In genomic region chr7:54792383-54792782, GRCh38 we compare ENCODE assay signal across 36 cellular contexts.
"Had no signal": no experiment of that assay in that cellular context is flagged by ENCODE, and none has a peak within 500 bp of the region (broad histone marks: within the 10 kb centered on the region; RNA-seq: fewer than 3 reads in every experiment).

No MANE protein-coding gene starts in this region.

- H3K27ac Mint-ChIP-seq: activated naive CD4-positive, alpha-beta T cell treated with anti-CD3 and anti-CD28 coated beads for 36 hours; activated naive CD4-positive, alpha-beta T cell treated with anti-CD3 and anti-CD28 coated beads, Interleukin-2, amount 10 ng/mL, durations not matched to agents 7 days and 5 days; activated naive CD4-positive, alpha-beta T cell treated with anti-CD3 and anti-CD28 coated beads, Interleukin-2, amount 50 U/mL, for 24 hours; activated naive CD4-positive, alpha-beta T cell treated with anti-CD3 and anti-CD28 coated beads, Interleukin-2, amount 50 U/mL, for 72 hours; activated naive CD8-positive, alpha-beta T cell; activated naive CD8-positive, alpha-beta T cell treated with anti-CD3 and anti-CD28 coated beads for 36 hours; activated naive CD8-positive, alpha-beta T cell treated with anti-CD3 and anti-CD28 coated beads, Interleukin-2, amount 10 ng/mL, durations not matched to agents 7 days and 5 days; activated naive CD8-positive, alpha-beta T cell treated with anti-CD3 and anti-CD28 coated beads, Interleukin-2, amount 50 U/mL, for 24 hours; activated T-cell treated with anti-CD3 and anti-CD28 coated beads, Interleukin-2, amount 50 U/mL, for 72 hours; activated T-helper 1 cell treated with anti-CD3 and anti-CD28 coated beads, Interleukin-12 subunit alpha, Interleukin-12 subunit beta, Interleukin-2, Interleukin-4 antibody, amounts not matched to agents 30 ng/mL and 10 ng/mL and 1 ng/mL, durations not matched to agents 14 hours and 24 hours and 36 hours; activated T-helper 17 cell treated with anti-CD3 and anti-CD28 coated beads, Interleukin-2, amount 50 U/mL, for 72 hours; activated T-helper 2 cell treated with anti-CD3 and anti-CD28 coated beads, Interferon-gamma antibody, Interleukin-2, Interleukin-4, amounts not matched to agents 10 μg/mL and 5 μg/mL and 100 μg/mL, durations not matched to agents 14 hours and 24 hours and 36 hours; brain had no signal

- H3K36me3 ChIP-seq: adrenal gland, ascending aorta, brain microvascular endothelial cell, breast epithelium, cardiac muscle cell had no signal

- H3K27me3 ChIP-seq: adrenal gland, ascending aorta, body of pancreas, brain microvascular endothelial cell, breast epithelium had no signal

- H3K9me3 Mint-ChIP-seq: activated naive CD4-positive, alpha-beta T cell treated with anti-CD3 and anti-CD28 coated beads for 36 hours; activated naive CD4-positive, alpha-beta T cell treated with anti-CD3 and anti-CD28 coated beads, Interleukin-2, amount 10 ng/mL, durations not matched to agents 7 days and 5 days; activated naive CD4-positive, alpha-beta T cell treated with anti-CD3 and anti-CD28 coated beads, Interleukin-2, amount 50 U/mL, for 24 hours; activated naive CD4-positive, alpha-beta T cell treated with anti-CD3 and anti-CD28 coated beads, Interleukin-2, amount 50 U/mL, for 72 hours; activated naive CD8-positive, alpha-beta T cell treated with anti-CD3 and anti-CD28 coated beads for 36 hours; activated naive CD8-positive, alpha-beta T cell treated with anti-CD3 and anti-CD28 coated beads, Interleukin-2, amount 10 ng/mL, durations not matched to agents 7 days and 5 days; activated naive CD8-positive, alpha-beta T cell treated with anti-CD3 and anti-CD28 coated beads, Interleukin-2, amount 50 U/mL, for 24 hours; activated T-cell treated with anti-CD3 and anti-CD28 coated beads, Interleukin-2, amount 50 U/mL, for 4 hours; activated T-cell treated with anti-CD3 and anti-CD28 coated beads, Interleukin-2, amount 50 U/mL, for 72 hours; activated T-helper 1 cell treated with anti-CD3 and anti-CD28 coated beads, Interleukin-12 subunit alpha, Interleukin-12 subunit beta, Interleukin-2, Interleukin-4 antibody, amounts not matched to agents 30 ng/mL and 10 ng/mL and 1 ng/mL, durations not matched to agents 14 hours and 24 hours and 36 hours; activated T-helper 17 cell treated with anti-CD3 and anti-CD28 coated beads, Interleukin-2, amount 50 U/mL, for 72 hours; activated T-helper 2 cell treated with anti-CD3 and anti-CD28 coated beads, Interferon-gamma antibody, Interleukin-2, Interleukin-4, amounts not matched to agents 10 μg/mL and 5 μg/mL and 100 μg/mL, durations not matched to agents 14 hours and 24 hours and 36 hours; central memory CD8-positive, alpha-beta T cell had no signal

- H3K4me1 Mint-ChIP-seq: activated naive CD4-positive, alpha-beta T cell treated with anti-CD3 and anti-CD28 coated beads, Interleukin-2, amount 10 ng/mL, durations not matched to agents 7 days and 5 days; activated T-helper 17 cell treated with anti-CD3 and anti-CD28 coated beads, Interleukin-2, amount 50 U/mL, for 72 hours had no signal

- H3K4me3 Mint-ChIP-seq: activated naive CD4-positive, alpha-beta T cell treated with anti-CD3 and anti-CD28 coated beads for 36 hours; activated naive CD4-positive, alpha-beta T cell treated with anti-CD3 and anti-CD28 coated beads, Interleukin-2, amount 10 ng/mL, durations not matched to agents 7 days and 5 days; activated naive CD4-positive, alpha-beta T cell treated with anti-CD3 and anti-CD28 coated beads, Interleukin-2, amount 50 U/mL, for 24 hours; activated naive CD8-positive, alpha-beta T cell; activated naive CD8-positive, alpha-beta T cell treated with anti-CD3 and anti-CD28 coated beads for 36 hours; activated naive CD8-positive, alpha-beta T cell treated with anti-CD3 and anti-CD28 coated beads, Interleukin-2, amount 10 ng/mL, durations not matched to agents 7 days and 5 days; activated naive CD8-positive, alpha-beta T cell treated with anti-CD3 and anti-CD28 coated beads, Interleukin-2, amount 50 U/mL, for 24 hours; activated T-cell treated with anti-CD3 and anti-CD28 coated beads, Interleukin-2, amount 50 U/mL, for 4 hours; activated T-cell treated with anti-CD3 and anti-CD28 coated beads, Interleukin-2, amount 50 U/mL, for 72 hours; activated T-helper 1 cell treated with anti-CD3 and anti-CD28 coated beads, Interleukin-12 subunit alpha, Interleukin-12 subunit beta, Interleukin-2, Interleukin-4 antibody, amounts not matched to agents 30 ng/mL and 10 ng/mL and 1 ng/mL, durations not matched to agents 14 hours and 24 hours and 36 hours; activated T-helper 17 cell treated with anti-CD3 and anti-CD28 coated beads, Interleukin-2, amount 50 U/mL, for 72 hours; brain; central memory CD8-positive, alpha-beta T cell had no signal

- H3K27ac ChIP-seq: adrenal gland, ascending aorta, body of pancreas, brain microvascular endothelial cell, breast epithelium, cardiac muscle cell had no signal

- ATAC-seq: activated naive CD4-positive, alpha-beta T cell treated with anti-CD3 and anti-CD28 coated beads, Interleukin-2, amount 50 U/mL, for 72 hours; activated naive CD8-positive, alpha-beta T cell treated with anti-CD3 and anti-CD28 coated beads, Interleukin-2, amount 50 U/mL, for 24 hours; activated T-cell treated with anti-CD3 and anti-CD28 coated beads, Interleukin-2, amount 50 U/mL, for 4 hours; activated T-cell treated with anti-CD3 and anti-CD28 coated beads, Interleukin-2, amount 50 U/mL, for 72 hours; activated T-helper 17 cell treated with anti-CD3 and anti-CD28 coated beads, Interleukin-2, amount 50 U/mL, for 72 hours; body of pancreas had no signal

- H3K36me3 Mint-ChIP-seq: activated naive CD4-positive, alpha-beta T cell treated with anti-CD3 and anti-CD28 coated beads, Interleukin-2, amount 10 ng/mL, durations not matched to agents 7 days and 5 days; activated naive CD4-positive, alpha-beta T cell treated with anti-CD3 and anti-CD28 coated beads, Interleukin-2, amount 50 U/mL, for 24 hours; activated naive CD8-positive, alpha-beta T cell; activated naive CD8-positive, alpha-beta T cell treated with anti-CD3 and anti-CD28 coated beads for 36 hours; activated naive CD8-positive, alpha-beta T cell treated with anti-CD3 and anti-CD28 coated beads, Interleukin-2, amount 10 ng/mL, durations not matched to agents 7 days and 5 days; brain had no signal

- H3K4me1 ChIP-seq: ascending aorta had no signal

- H3K4me3 ChIP-seq: adrenal gland, ascending aorta, body of pancreas, breast epithelium, cardiac muscle cell had no signal

- DNase-seq: activated effector memory CD4-positive, alpha-beta T cell treated with anti-CD3 and anti-CD28 coated beads, Interleukin-2, amount 50 U/mL, for 16 hours; activated effector memory CD4-positive, alpha-beta T cell treated with Interleukin-2 at 50 U/mL for 16 hours; activated gamma-delta T cell; activated gamma-delta T cell treated with Interleukin-2 at 50 U/mL for 16 hours; activated naive CD4-positive, alpha-beta T cell; activated naive CD4-positive, alpha-beta T cell treated with anti-CD3 and anti-CD28 coated beads for 36 hours; activated naive CD4-positive, alpha-beta T cell treated with anti-CD3 and anti-CD28 coated beads, Interleukin-2, amount 10 ng/mL, durations not matched to agents 7 days and 5 days; activated naive CD4-positive, alpha-beta T cell treated with anti-CD3 and anti-CD28 coated beads, Interleukin-2, amount 50 U/mL, for 16 hours; activated naive CD4-positive, alpha-beta T cell treated with Interleukin-2 at 50 U/mL for 16 hours; activated naive CD8-positive, alpha-beta T cell treated with anti-CD3 and anti-CD28 coated beads for 36 hours; activated naive CD8-positive, alpha-beta T cell treated with anti-CD3 and anti-CD28 coated beads, Interleukin-2, amount 10 ng/mL, durations not matched to agents 7 days and 5 days; activated naive CD8-positive, alpha-beta T cell treated with anti-CD3 and anti-CD28 coated beads, Interleukin-2, amount 50 U/mL, for 24 hours; activated T-cell treated with anti-CD3 and anti-CD28 coated beads, Interleukin-2, amount 50 U/mL, for 4 hours; activated T-cell treated with anti-CD3 and anti-CD28 coated beads, Interleukin-2, amount 50 U/mL, for 48 hours; activated T-cell treated with anti-CD3 and anti-CD28 coated beads, Interleukin-2, amount 50 U/mL, for 72 hours; adrenal gland; amniotic stem cell; amygdala; anterior cingulate cortex; aorta; body of pancreas; brain microvascular endothelial cell; caudate nucleus; central memory CD4-positive, alpha-beta T cell; cerebellar nuclear complex had no signal

- H3K9me3 ChIP-seq: adrenal gland, ascending aorta, body of pancreas, breast epithelium had no signal
